11 cellular contexts compared by ENCODE assay signal in the genomic region with DNA sequence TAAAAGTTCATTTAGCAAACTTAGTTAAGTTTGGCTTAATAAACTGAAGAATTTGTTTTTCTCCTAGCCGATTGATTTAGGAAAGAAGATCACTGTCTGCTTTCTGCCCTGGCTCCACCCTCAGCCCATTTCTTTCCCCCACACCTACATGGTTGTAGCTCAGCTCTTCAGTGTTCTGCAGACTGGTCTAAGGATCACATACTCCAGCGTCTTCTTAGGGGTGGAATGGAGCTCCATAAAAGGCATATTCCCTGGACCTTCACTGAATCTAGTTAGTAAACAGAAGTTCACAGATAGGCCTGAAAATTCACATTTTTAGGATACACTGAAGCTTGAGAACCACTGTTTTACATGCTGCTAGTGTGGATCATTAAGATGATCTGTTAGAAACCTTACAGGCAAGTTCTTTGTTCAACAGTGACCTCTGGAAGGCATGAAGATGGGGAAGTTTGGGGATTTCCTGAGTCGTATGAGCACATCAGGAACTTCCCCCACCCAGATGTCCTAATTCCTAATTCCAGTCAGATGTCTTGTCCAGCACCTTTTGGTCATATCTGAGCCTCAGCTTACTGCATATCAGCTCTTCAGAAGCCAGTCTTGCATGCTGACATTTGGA. TPM values are rescaled to one million over a fixed set of nuclear protein-coding genes. Genes with fewer than 3 reads are reported as not detected.
DNase-seq lines count a peak whose midpoint lies in the region; ATAC-seq, FAIRE-seq and TF ChIP-seq lines count a peak whose summit lies in the region.
"Had no signal": no experiment of that assay in that cellular context is flagged by ENCODE, and none has a peak within 500 bp of the region (broad histone marks: within the 10 kb centered on the region; RNA-seq: fewer than 3 reads in every experiment).

No MANE protein-coding gene starts in this region.

- peak; percentile 80 for TF ChIP-seq POLR2A in GM12891 (IDR thresholded peaks at IDR 0.05; ENCODE audit: low read depth, low read length)

- DNase-seq in GM12891 (ENCODE audit: insufficient read length, low spot score) (no peak), kidney tubule cell (ENCODE audit: low spot score) (peak; percentile 72), T-helper 2 cell (no peak)
- DNase-seq in effector memory CD4-positive, alpha-beta T cell = no peak
- DNase-seq in activated effector memory CD4-positive, alpha-beta T cell treated with Interleukin-2 at 50 U/mL for 16 hours = no peak
- DNase-seq in CD8-positive, alpha-beta memory T cell = no peak
- DNase-seq: activated naive CD8-positive, alpha-beta T cell treated with anti-CD3 and anti-CD28 coated beads, Interleukin-2, amount 50 U/mL, for 24 hours had no signal

- ATAC-seq in GM19452 (IDR thresholded peaks at IDR 0.05; ENCODE audit: unreplicated experiment) = peak; percentile 38
- ATAC-seq in HG03565 (IDR thresholded peaks at IDR 0.05; ENCODE audit: unreplicated experiment) = peak; percentile 31
- ATAC-seq: activated naive CD8-positive, alpha-beta T cell treated with anti-CD3 and anti-CD28 coated beads, Interleukin-2, amount 50 U/mL, for 24 hours; natural killer cell treated with Interleukin-12 subunit alpha and Interleukin-12 subunit beta and Interleukin-15 and Interleukin-18, amount 100 ng/mL, for 72 hours had no signal

- no peaks in the 10 kb centered on the region for H3K9me3 ChIP-seq in effector memory CD4-positive, alpha-beta T cell (ENCODE audit: control insufficient read depth, low read length)
- no peaks in the 10 kb centered on the region for H3K9me3 ChIP-seq in CD8-positive, alpha-beta memory T cell (ENCODE audit: low read length)

- H3K4me1 ChIP-seq in effector memory CD4-positive, alpha-beta T cell (ENCODE audit: control insufficient read depth, insufficient read depth, low read length, poor library complexity, severe bottlenecking) = no peaks in the 10 kb centered on the region
- H3K4me1 ChIP-seq in CD8-positive, alpha-beta memory T cell (ENCODE audit: insufficient read depth, low read length) = no peaks in the 10 kb centered on the region

- no peaks in the 10 kb centered on the region for H3K27me3 ChIP-seq in effector memory CD4-positive, alpha-beta T cell (replicated peaks; ENCODE audit: control insufficient read depth, insufficient read depth, low read length, poor library complexity, severe bottlenecking)
- no peaks in the 10 kb centered on the region for H3K27me3 ChIP-seq in CD8-positive, alpha-beta memory T cell (ENCODE audit: insufficient read depth, low read length, poor library complexity, severe bottlenecking)

- CTCF ChIA-PET in CD8-positive, alpha-beta memory T cell (lab: Charles Lee) = no interaction called here

- no peaks in the 10 kb centered on the region for H3K4me1 Mint-ChIP-seq in CD8-positive, alpha-beta memory T cell

- peaks cover 0 to 4% of the 10 kb centered on the region in 2 donors for H3K27me3 Mint-ChIP-seq in CD8-positive, alpha-beta memory T cell

- H3K4me3 Mint-ChIP-seq in CD8-positive, alpha-beta memory T cell = no peak overlapping the region
- H3K4me3 Mint-ChIP-seq: activated naive CD8-positive, alpha-beta T cell treated with anti-CD3 and anti-CD28 coated beads, Interleukin-2, amount 50 U/mL, for 24 hours; natural killer cell treated with Interleukin-12 subunit alpha and Interleukin-12 subunit beta and Interleukin-15 and Interleukin-18, amount 100 ng/mL, for 72 hours had no signal

- H3K4me3 ChIP-seq in effector memory CD4-positive, alpha-beta T cell (ENCODE audit: insufficient read depth, low read depth, low read length, poor library complexity, severe bottlenecking) = no peak overlapping the region
- H3K4me3 ChIP-seq in CD8-positive, alpha-beta memory T cell (ENCODE audit: low read length) = no peak overlapping the region

- FAIRE-seq in GM12891 (lab: Jason Lieb, UNC) = peak; percentile 69
- FAIRE-seq: G401.6 had no signal

- H3K36me3 ChIP-seq in effector memory CD4-positive, alpha-beta T cell (ENCODE audit: control insufficient read depth, insufficient read depth, low read length) = no peaks in the 10 kb centered on the region
- H3K36me3 ChIP-seq in CD8-positive, alpha-beta memory T cell (ENCODE audit: insufficient read depth, low read length) = no peaks in the 10 kb centered on the region

- H3K9me3 Mint-ChIP-seq in CD8-positive, alpha-beta memory T cell = no peaks in the 10 kb centered on the region
- H3K9me3 Mint-ChIP-seq: activated naive CD8-positive, alpha-beta T cell treated with anti-CD3 and anti-CD28 coated beads, Interleukin-2, amount 50 U/mL, for 24 hours; natural killer cell treated with Interleukin-12 subunit alpha and Interleukin-12 subunit beta and Interleukin-15 and Interleukin-18, amount 100 ng/mL, for 72 hours had no signal

- peaks cover 0 to 2% (median 0%) of the 10 kb centered on the region in 3 donors for H3K36me3 Mint-ChIP-seq in CD8-positive, alpha-beta memory T cell
- H3K36me3 Mint-ChIP-seq: natural killer cell treated with Interleukin-12 subunit alpha and Interleukin-12 subunit beta and Interleukin-15 and Interleukin-18, amount 100 ng/mL, for 72 hours had no signal

- H3K27ac Mint-ChIP-seq in CD8-positive, alpha-beta memory T cell = no peak overlapping the region
- H3K27ac Mint-ChIP-seq: activated naive CD8-positive, alpha-beta T cell treated with anti-CD3 and anti-CD28 coated beads, Interleukin-2, amount 50 U/mL, for 24 hours; natural killer cell treated with Interleukin-12 subunit alpha and Interleukin-12 subunit beta and Interleukin-15 and Interleukin-18, amount 100 ng/mL, for 72 hours had no signal

- H3K27ac ChIP-seq in effector memory CD4-positive, alpha-beta T cell (ENCODE audit: insufficient read depth, low read length, poor library complexity, severe bottlenecking) = no peak overlapping the region
- no peak overlapping the region for H3K27ac ChIP-seq in CD8-positive, alpha-beta memory T cell (ENCODE audit: low read depth, low read length)

- POLR2A ChIA-PET in CD8-positive, alpha-beta memory T cell (lab: Charles Lee) = no interaction called here

TF ChIP-seq in GM12891, 5 proteins besides CTCF, POLR2A, EP300 and RAD21:
- peak; percentile 60; the same call in 1 of the 2 replicates for TF ChIP-seq TAF1 (IDR thresholded peaks at IDR 0.05; ENCODE audit: low read depth, low read length)
- no peak for TF ChIP-seq POU2F2 (IDR thresholded peaks at IDR 0.05; ENCODE audit: low read depth, low read length)
- peak; percentile 59; the same call in 1 of the 2 replicates for TF ChIP-seq POLR2AphosphoS5 (IDR thresholded peaks at IDR 0.05; ENCODE audit: low read depth, low read length)

RNA-seq across cellular contexts. Expression of a gene that starts 16.8 kb away (rescaled TPM):
- 0.54 TPM for polyA plus RNA-seq in GM12891 (2012; ENCODE audit: low read depth, missing spikeins)
- total RNA-seq in CD8-positive, alpha-beta memory T cell = under 1 TPM; 0.58 to 0.61 TPM
- 0.36 TPM for polyA plus RNA-seq in CD8-positive, alpha-beta memory T cell

RNA-seq across cellular contexts. Expression of a gene that starts 40.3 kb away (rescaled TPM):
- polyA plus RNA-seq in GM12891 (2012; ENCODE audit: low read depth, missing spikeins) = 2.1 TPM
- 1 to 10 TPM; 7.6 to 7.9 TPM for total RNA-seq in CD8-positive, alpha-beta memory T cell
- polyA plus RNA-seq in CD8-positive, alpha-beta memory T cell = 2.1 TPM
